In the genomic region with DNA sequence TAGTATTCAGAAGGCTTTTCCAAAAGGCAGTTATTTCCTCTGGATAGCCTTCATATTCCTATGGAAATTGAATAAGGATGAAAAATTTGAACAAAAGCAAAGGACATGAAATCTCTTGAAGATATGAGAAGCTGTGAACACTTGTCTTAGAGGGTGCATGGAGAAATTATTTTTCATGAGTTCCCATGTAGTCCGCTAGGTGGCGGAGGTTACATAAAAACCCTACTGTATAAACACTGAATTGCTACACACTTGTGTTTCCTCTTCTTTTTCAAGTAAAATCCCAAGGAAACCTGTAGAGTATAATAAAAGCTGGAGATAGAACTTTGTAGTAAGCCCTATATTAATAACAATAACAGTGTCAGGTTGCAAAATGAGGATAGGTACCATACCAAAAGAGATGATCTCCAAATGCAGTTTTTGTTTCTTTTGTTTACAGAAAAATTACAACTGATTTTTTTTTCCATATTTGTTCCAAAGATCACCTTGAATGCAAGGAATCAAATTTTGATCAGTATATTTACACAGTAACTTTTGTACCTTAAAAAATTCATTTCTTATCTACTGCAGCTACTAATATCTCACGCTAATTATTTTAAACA, we compare ENCODE assay signal across 8 cellular contexts. TPM values are rescaled to one million over a fixed set of nuclear protein-coding genes. Genes with fewer than 3 reads are reported as not detected.
DNase-seq lines count a peak whose midpoint lies in the region; ATAC-seq and TF ChIP-seq lines count a peak whose summit lies in the region.

No MANE protein-coding gene starts in this region.

- CTCF ChIA-PET in Calu3 (lab: Charles Lee) = interaction anchor here (1.0 kb wide), 1 partner anchor 57 kb away, joined by 3 read pairs; no protein-coding TSS in a partner anchor

- no peaks in the 10 kb centered on the region for H3K36me3 Mint-ChIP-seq in Calu3 (ENCODE audit: insufficient read depth, unreplicated experiment)
- peaks cover 0 to 13% (median 2%) of the 10 kb centered on the region in 3 donors for H3K36me3 Mint-ChIP-seq in naive thymus-derived CD8-positive, alpha-beta T cell

- peak; percentile 18 for DNase-seq in A172 (ENCODE audit: low spot score)
- DNase-seq in Calu3 = peak; percentile 17
- peak; percentile 28 to 29 for DNase-seq in HL-60 (ENCODE audit: low read depth in 1 of 2, low spot score in 1 of 2)
- peak; percentile 25 for DNase-seq in SHP77 treated with DMSO at 0.1 percent for 48 hours (lab: John Stamatoyannopoulos, UW)
- no peak for DNase-seq in dorsolateral prefrontal cortex
- DNase-seq in naive thymus-derived CD8-positive, alpha-beta T cell = peak in 6 of 10 donors; percentile 9 to 56 (median 36)
- no peak for DNase-seq in vagina (ENCODE audit: extremely low spot score in 2 of 2)
- no peak for DNase-seq in activated effector memory CD4-positive, alpha-beta T cell treated with anti-CD3 and anti-CD28 coated beads, Interleukin-2, amount 50 U/mL, for 16 hours

- H3K27me3 Mint-ChIP-seq in Calu3 (ENCODE audit: unreplicated experiment) = peaks cover 56% of the 10 kb centered on the region
- H3K27me3 Mint-ChIP-seq in naive thymus-derived CD8-positive, alpha-beta T cell = peaks cover 2 to 35% (median 22%) of the 10 kb centered on the region in 5 donors

- H3K9me3 Mint-ChIP-seq in Calu3 (ENCODE audit: low read depth, unreplicated experiment) = peaks cover 2% of the 10 kb centered on the region
- H3K9me3 Mint-ChIP-seq in naive thymus-derived CD8-positive, alpha-beta T cell = peaks cover 0 to 16% (median 0%) of the 10 kb centered on the region in 9 donors

- H3K4me1 ChIP-seq in vagina = no peaks in the 10 kb centered on the region

- H3K4me3 ChIP-seq in HL-60 (replicated peaks; ENCODE audit: insufficient read depth, low read length) (no peak overlapping the region), dorsolateral prefrontal cortex (no peak overlapping the region), vagina (no peak overlapping the region)

- peak; percentile 55 to 66 for ATAC-seq in naive thymus-derived CD8-positive, alpha-beta T cell

- H3K27me3 ChIP-seq in HL-60 (ENCODE audit: insufficient read depth, poor library complexity, severe bottlenecking) (peaks cover 2% of the 10 kb centered on the region), dorsolateral prefrontal cortex (peaks cover 0 to 21% (median 3%) of the 10 kb centered on the region in 45 donors), vagina (no peaks in the 10 kb centered on the region)

- no TSS peak for BruUV-seq in Calu3 (replicated peaks; lab: Mats Ljungman, UMichigan)

- no peaks in the 10 kb centered on the region for H3K4me1 Mint-ChIP-seq in Calu3 (ENCODE audit: low read depth, unreplicated experiment)
- H3K4me1 Mint-ChIP-seq in naive thymus-derived CD8-positive, alpha-beta T cell = peaks cover 0 to 8% (median under 1%) of the 10 kb centered on the region in 4 donors

- no peak for TF ChIP-seq POLR2A in vagina (IDR thresholded peaks at IDR 0.05)

- no peak overlapping the region for H3K27ac Mint-ChIP-seq in Calu3 (ENCODE audit: unreplicated experiment)
- H3K27ac Mint-ChIP-seq in naive thymus-derived CD8-positive, alpha-beta T cell = peak overlapping the region in 9 of 10 donors; percentile 19 to 89 (median 68)

- H3K4me3 Mint-ChIP-seq in Calu3 (ENCODE audit: low read depth, unreplicated experiment) = no peak overlapping the region
- peak overlapping the region in 8 of 10 donors; percentile 41 to 84 (median 66) for H3K4me3 Mint-ChIP-seq in naive thymus-derived CD8-positive, alpha-beta T cell

- H3K36me3 ChIP-seq in vagina = no peaks in the 10 kb centered on the region

- intact Hi-C loops in Calu3 (cut with micrococcal nuclease; ENCODE audit: unreplicated experiment) = no loop called here
- intact Hi-C loops in dorsolateral prefrontal cortex (cut with DNase I) = no loop called here
- intact Hi-C loops in vagina (cut with DNase I) = no loop called here

- H3K9me3 ChIP-seq in vagina = no peaks in the 10 kb centered on the region

- TF ChIP-seq CTCF in Calu3 (IDR thresholded peaks at IDR 0.05; ENCODE audit: unreplicated experiment) (peak; percentile 56), HL-60 (IDR thresholded peaks at IDR 0.05; ENCODE audit: insufficient read depth, low read length) (peak; percentile 62), dorsolateral prefrontal cortex (IDR thresholded peaks at IDR 0.05 in 54 of 56, conservative IDR thresholded peaks at IDR 0.05 in 2 of 56; ENCODE audit: low read depth in 1 of 56, partially characterized antibody in 56 of 56) (peak; percentile 56 to 85 (median 72)), vagina (IDR thresholded peaks at IDR 0.05) (peak in 1 of 3 experiments; percentile 26)

- H3K27ac ChIP-seq in HL-60 (replicated peaks) (no peak overlapping the region), dorsolateral prefrontal cortex (no peak overlapping the region), vagina (no peak overlapping the region)

- POLR2A ChIA-PET in naive thymus-derived CD8-positive, alpha-beta T cell (lab: Charles Lee) = interaction anchor here (0.7 to 2.6 kb wide), 4 partner anchors 12 to 1146 kb away, joined by 3 to 12 read pairs (median 4); no protein-coding TSS in a partner anchor

RNA-seq across cellular contexts. Expression of a gene that starts 37.8 kb away (rescaled TPM):
- not detected in 2 replicates for total RNA-seq in A172 (2014; rRNA removed; shearing (Covaris generic))
- total RNA-seq in Calu3 (2022) (not detected in 2 replicates), dorsolateral prefrontal cortex (not detected), vagina (not detected)
- total RNA-seq in naive thymus-derived CD8-positive, alpha-beta T cell = under 1 TPM in 1 of 2 experiments, not detected in 1; 0.13 TPM
- polyA plus RNA-seq in naive thymus-derived CD8-positive, alpha-beta T cell = not detected

RNA-seq across cellular contexts. Expression of a gene that starts 57.8 kb away (rescaled TPM):
- not detected in 2 replicates for total RNA-seq in A172 (2014; rRNA removed; shearing (Covaris generic))
- total RNA-seq in Calu3 (2022) = not detected in 2 replicates
- total RNA-seq in dorsolateral prefrontal cortex = not detected
- not detected for total RNA-seq in naive thymus-derived CD8-positive, alpha-beta T cell
- polyA plus RNA-seq in naive thymus-derived CD8-positive, alpha-beta T cell = not detected
- total RNA-seq in vagina = not detected

Comparison
In these comparisons a context has a peak if more than half of its experiments do, and no peak if none do; other contexts are left out.
1. DNase-seq: peak in A172 (single experiment), Calu3 (single experiment), HL-60 (2 of 2), SHP77 treated with DMSO at 0.1 percent for 48 hours (single experiment) and naive thymus-derived CD8-positive, alpha-beta T cell (6 of 10); none in dorsolateral prefrontal cortex (0 of 10), vagina (0 of 2) and activated effector memory CD4-positive, alpha-beta T cell treated with anti-CD3 and anti-CD28 coated beads, Interleukin-2, amount 50 U/mL, for 16 hours (single experiment).